ENCODE assay signal across 31 cellular contexts in genomic region chr17:56608941-56609340, GRCh38. TPM values are rescaled to one million over a fixed set of nuclear protein-coding genes. Genes with fewer than 3 reads are reported as not detected.
"Had no signal": no experiment of that assay in that cellular context is flagged by ENCODE, and none has a peak within 500 bp of the region (broad histone marks: within the 10 kb centered on the region; RNA-seq: fewer than 3 reads in every experiment).

No MANE protein-coding gene starts in this region.

- H3K36me3 ChIP-seq: ascending aorta, breast epithelium, cardiac muscle cell, colonic mucosa, esophagus squamous epithelium, gastroesophageal sphincter had no signal

- FAIRE-seq: endometrium, endothelial cell of umbilical vein had no signal

- H3K4me1 ChIP-seq: ascending aorta, breast epithelium, colonic mucosa, esophagus squamous epithelium, gastroesophageal sphincter had no signal

- H3K9me3 ChIP-seq: ascending aorta, breast epithelium, colonic mucosa, esophagus squamous epithelium, gastroesophageal sphincter had no signal

- H3K4me3 ChIP-seq: ascending aorta, breast epithelium, cardiac muscle cell, colonic mucosa, esophagus squamous epithelium, gastroesophageal sphincter had no signal

- ATAC-seq: activated CD4-positive, alpha-beta T cell treated with anti-CD3 and anti-CD28 coated beads for 36 hours; activated CD8-positive, alpha-beta T cell treated with anti-CD3 and anti-CD28 coated beads, Interleukin-2, amount 10 ng/mL, durations not matched to agents 7 days and 5 days; activated naive CD4-positive, alpha-beta T cell treated with anti-CD3 and anti-CD28 coated beads, Interleukin-2, amount 50 U/mL, for 72 hours; activated T-cell treated with anti-CD3 and anti-CD28 coated beads, Interleukin-2, amount 50 U/mL, for 72 hours; gastroesophageal sphincter had no signal

- H3K4me1 Mint-ChIP-seq: activated naive CD8-positive, alpha-beta T cell treated with anti-CD3 and anti-CD28 coated beads, Interleukin-2, amount 10 ng/mL, durations not matched to agents 7 days and 5 days had no signal

- DNase-seq: activated CD4-positive, alpha-beta memory T cell treated with anti-CD3 and anti-CD28 coated beads for 36 hours; activated CD4-positive, alpha-beta T cell treated with anti-CD3 and anti-CD28 coated beads for 36 hours; activated CD4-positive, alpha-beta T cell treated with anti-CD3 and anti-CD28 coated beads, Interleukin-2, amount 10 ng/mL, durations not matched to agents 24 days and 14 days; activated CD4-positive, CD25-positive, alpha-beta regulatory T cell; activated CD4-positive, CD25-positive, alpha-beta regulatory T cell treated with anti-CD3 and anti-CD28 coated beads, Interleukin-2, amount 50 U/mL, for 72 hours; activated CD8-positive, alpha-beta memory T cell treated with anti-CD3 and anti-CD28 coated beads, Interleukin-2, amount 50 U/mL, for 48 hours; activated CD8-positive, alpha-beta T cell treated with anti-CD3 and anti-CD28 coated beads, Interleukin-2, amount 10 ng/mL, durations not matched to agents 7 days and 5 days; activated gamma-delta T cell; activated naive CD4-positive, alpha-beta T cell; activated naive CD4-positive, alpha-beta T cell treated with anti-CD3 and anti-CD28 coated beads, Interleukin-2, amount 10 ng/mL, durations not matched to agents 7 days and 5 days; activated naive CD8-positive, alpha-beta T cell treated with anti-CD3 and anti-CD28 coated beads, Interleukin-2, amount 10 ng/mL, durations not matched to agents 7 days and 5 days; activated T-cell treated with anti-CD3 and anti-CD28 coated beads for 4 hours; activated T-cell treated with anti-CD3 and anti-CD28 coated beads, Interleukin-2, amount 50 U/mL, for 24 hours; activated T-cell treated with anti-CD3 and anti-CD28 coated beads, Interleukin-2, amount 50 U/mL, for 72 hours; central memory CD4-positive, alpha-beta T cell; cerebellar nuclear complex; colonic mucosa; effector CD8-positive, alpha-beta T cell; esophagus squamous epithelium; foreskin melanocyte; T-helper 2 cell had no signal

- H3K4me3 Mint-ChIP-seq: activated CD4-positive, alpha-beta memory T cell treated with anti-CD3 and anti-CD28 coated beads for 36 hours; activated CD4-positive, alpha-beta T cell treated with anti-CD3 and anti-CD28 coated beads for 36 hours; activated CD4-positive, alpha-beta T cell treated with anti-CD3 and anti-CD28 coated beads, Interleukin-2, amount 10 ng/mL, durations not matched to agents 24 days and 14 days; activated CD8-positive, alpha-beta T cell treated with anti-CD3 and anti-CD28 coated beads, Interleukin-2, amount 10 ng/mL, durations not matched to agents 7 days and 5 days; activated naive CD4-positive, alpha-beta T cell treated with anti-CD3 and anti-CD28 coated beads, Interleukin-2, amount 10 ng/mL, durations not matched to agents 7 days and 5 days; activated naive CD8-positive, alpha-beta T cell treated with anti-CD3 and anti-CD28 coated beads, Interleukin-2, amount 10 ng/mL, durations not matched to agents 7 days and 5 days; activated T-cell treated with anti-CD3 and anti-CD28 coated beads, Interleukin-2, amount 50 U/mL, for 24 hours; activated T-cell treated with anti-CD3 and anti-CD28 coated beads, Interleukin-2, amount 50 U/mL, for 72 hours; brain had no signal

- H3K27ac ChIP-seq: ascending aorta, breast epithelium, cardiac muscle cell, colonic mucosa, epithelial cell of prostate, esophagus squamous epithelium, gastroesophageal sphincter had no signal

- H3K36me3 Mint-ChIP-seq: activated CD4-positive, alpha-beta memory T cell treated with anti-CD3 and anti-CD28 coated beads for 36 hours; activated naive CD4-positive, alpha-beta T cell treated with anti-CD3 and anti-CD28 coated beads, Interleukin-2, amount 10 ng/mL, durations not matched to agents 7 days and 5 days; activated naive CD8-positive, alpha-beta T cell treated with anti-CD3 and anti-CD28 coated beads, Interleukin-2, amount 10 ng/mL, durations not matched to agents 7 days and 5 days; brain had no signal

- H3K27me3 ChIP-seq: ascending aorta, breast epithelium, cardiac muscle cell, colonic mucosa had no signal

- H3K27ac Mint-ChIP-seq: activated CD4-positive, alpha-beta memory T cell treated with anti-CD3 and anti-CD28 coated beads for 36 hours; activated CD4-positive, alpha-beta T cell treated with anti-CD3 and anti-CD28 coated beads for 36 hours; activated CD4-positive, alpha-beta T cell treated with anti-CD3 and anti-CD28 coated beads, Interleukin-2, amount 10 ng/mL, durations not matched to agents 24 days and 14 days; activated CD8-positive, alpha-beta T cell treated with anti-CD3 and anti-CD28 coated beads, Interleukin-2, amount 10 ng/mL, durations not matched to agents 7 days and 5 days; activated naive CD4-positive, alpha-beta T cell treated with anti-CD3 and anti-CD28 coated beads, Interleukin-2, amount 10 ng/mL, durations not matched to agents 7 days and 5 days; activated naive CD8-positive, alpha-beta T cell treated with anti-CD3 and anti-CD28 coated beads, Interleukin-2, amount 10 ng/mL, durations not matched to agents 7 days and 5 days; activated T-cell treated with anti-CD3 and anti-CD28 coated beads, Interleukin-2, amount 50 U/mL, for 24 hours; activated T-cell treated with anti-CD3 and anti-CD28 coated beads, Interleukin-2, amount 50 U/mL, for 72 hours had no signal

- H3K27me3 Mint-ChIP-seq: activated CD4-positive, alpha-beta T cell treated with anti-CD3 and anti-CD28 coated beads for 36 hours; activated T-cell treated with anti-CD3 and anti-CD28 coated beads, Interleukin-2, amount 50 U/mL, for 24 hours had no signal

- H3K9me3 Mint-ChIP-seq: activated CD4-positive, alpha-beta memory T cell treated with anti-CD3 and anti-CD28 coated beads for 36 hours; activated CD4-positive, alpha-beta T cell treated with anti-CD3 and anti-CD28 coated beads, Interleukin-2, amount 10 ng/mL, durations not matched to agents 24 days and 14 days; activated naive CD4-positive, alpha-beta T cell treated with anti-CD3 and anti-CD28 coated beads, Interleukin-2, amount 10 ng/mL, durations not matched to agents 7 days and 5 days; activated T-cell treated with anti-CD3 and anti-CD28 coated beads, Interleukin-2, amount 50 U/mL, for 24 hours had no signal

RNA-seq across cellular contexts. Expression of gene NOG, which starts 15.4 kb away (rescaled TPM):
- total RNA-seq: ascending aorta; T-helper 1 cell treated with Interleukin-12 subunit alpha and Interleukin-12 subunit beta and Interleukin-4 antibody, amounts not matched to agents 30 ng/mL and 1 ng/mL, for 36 hours had no signal
